ENCODE assay signal across 21 cellular contexts in the genomic region with DNA sequence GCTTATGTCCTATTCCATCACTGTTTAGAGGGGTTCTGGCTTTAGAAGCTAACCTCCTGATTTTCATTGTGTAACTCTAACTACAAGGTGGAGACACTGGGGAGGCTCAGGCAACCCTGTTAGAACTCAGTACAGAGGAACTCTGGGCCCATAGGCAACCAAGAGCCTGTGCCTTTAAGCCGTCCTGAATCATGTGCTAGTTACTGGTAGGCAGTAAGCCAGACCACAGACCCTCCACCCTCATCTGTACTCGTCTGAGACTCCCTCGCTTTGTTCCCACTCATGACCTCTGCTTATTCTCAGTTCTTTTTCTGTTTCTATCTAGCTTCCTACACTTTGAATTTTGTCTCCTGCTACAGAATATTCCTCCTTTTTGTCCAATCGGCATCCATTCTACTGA. TPM values are rescaled to one million over a fixed set of nuclear protein-coding genes. Genes with fewer than 3 reads are reported as not detected.
DNase-seq lines count a peak whose midpoint lies in the region; ATAC-seq, FAIRE-seq and TF ChIP-seq lines count a peak whose summit lies in the region.
"Had no signal": no experiment of that assay in that cellular context is flagged by ENCODE, and none has a peak within 500 bp of the region (broad histone marks: within the 10 kb centered on the region; RNA-seq: fewer than 3 reads in every experiment).

No MANE protein-coding gene starts in this region.

- no peak for FAIRE-seq in GM12878 (lab: Jason Lieb, UNC)
- FAIRE-seq: bronchial epithelial cell had no signal

- no TSS peak for BruUV-seq in GM12878 (replicated peaks; lab: Mats Ljungman, UMichigan)

- no peaks in the 10 kb centered on the region for H3F3A ChIP-seq in neural progenitor cell (ENCODE audit: low read depth)

- H3K79me2 ChIP-seq in GM12878 (ENCODE audit: control insufficient read depth, insufficient read depth, low read length) (no peaks in the 10 kb centered on the region), neural progenitor cell (ENCODE audit: low read depth) (no peaks in the 10 kb centered on the region)

- H3K27ac Mint-ChIP-seq in memory B cell = peak overlapping the region; percentile 54
- H3K27ac Mint-ChIP-seq in neural progenitor cell = no peak overlapping the region
- H3K27ac Mint-ChIP-seq: activated CD4-positive, alpha-beta memory T cell treated with anti-CD3 and anti-CD28 coated beads for 36 hours had no signal

- H3K4me3 Mint-ChIP-seq in memory B cell = no peak overlapping the region
- no peak overlapping the region for H3K4me3 Mint-ChIP-seq in neural progenitor cell
- H3K4me3 Mint-ChIP-seq: activated CD4-positive, alpha-beta memory T cell treated with anti-CD3 and anti-CD28 coated beads for 36 hours had no signal

- H3K36me3 Mint-ChIP-seq in memory B cell (peaks cover 25% of the 10 kb centered on the region), neural progenitor cell (no peaks in the 10 kb centered on the region)

- RAD21 ChIA-PET in GM12878 (lab: Charles Lee; ENCODE audit: unreplicated experiment) = no interaction called here

- H3K4me3 ChIP-seq in GM12878 (no peak overlapping the region), neural progenitor cell (no peak overlapping the region)
- H3K4me3 ChIP-seq: HAP-1, psoas muscle had no signal

- TF ChIP-seq EP300 in GM12878 (IDR thresholded peaks at IDR 0.05; ENCODE audit: borderline replicate concordance in 1 of 2, control insufficient read depth in 1 of 2, low read depth in 2 of 2, low read length in 2 of 2) = no peak

- H3K4me1 ChIP-seq in GM12878 (ENCODE audit: control insufficient read depth, insufficient read depth, low read length) = no peaks in the 10 kb centered on the region
- H3K4me1 ChIP-seq in neural progenitor cell = no peaks in the 10 kb centered on the region
- H3K4me1 ChIP-seq: BE2C, psoas muscle had no signal

- H3K9me3 ChIP-seq in GM12878 (replicated peaks; ENCODE audit: control insufficient read depth, insufficient read depth, low read length) (no peaks in the 10 kb centered on the region; the same call in 2 of the 3 replicates), neural progenitor cell (ENCODE audit: low read depth) (no peaks in the 10 kb centered on the region)
- H3K9me3 ChIP-seq: BE2C, HAP-1, psoas muscle had no signal

- H3K27me3 Mint-ChIP-seq in memory B cell (no peaks in the 10 kb centered on the region), neural progenitor cell (ENCODE audit: insufficient read depth, low read depth) (peaks cover 11% of the 10 kb centered on the region)
- H3K27me3 Mint-ChIP-seq: activated CD4-positive, alpha-beta memory T cell treated with anti-CD3 and anti-CD28 coated beads for 36 hours had no signal

- no peak overlapping the region for H3K27ac ChIP-seq in GM12878 (ENCODE audit: control insufficient read depth, insufficient read depth)
- H3K27ac ChIP-seq in neural progenitor cell = no peak overlapping the region
- H3K27ac ChIP-seq: psoas muscle had no signal

- H4K20me1 ChIP-seq in GM12878 (ENCODE audit: control insufficient read depth, insufficient read depth) (no peaks in the 10 kb centered on the region), neural progenitor cell (ENCODE audit: low read depth) (no peaks in the 10 kb centered on the region)

- intact Hi-C loops in GM12878 (cut with micrococcal nuclease; ENCODE audit: unreplicated experiment) = no loop called here

- DNase-seq in GM03348 (ENCODE audit: low spot score) = peak; percentile 24
- peak; percentile 51 for DNase-seq in LHCN-M2 (ENCODE audit: low read depth)
- no peak for DNase-seq in GM12878 (ENCODE audit: low read depth, low spot score)
- DNase-seq in memory B cell (ENCODE audit: low spot score in 2 of 2) = no peak
- DNase-seq in NCI-H82 treated with DMSO at 0.1 percent for 48 hours (lab: John Stamatoyannopoulos, UW; ENCODE audit: unreplicated experiment) = no peak
- DNase-seq in neural progenitor cell (ENCODE audit: low spot score) = no peak
- DNase-seq in activated naive CD4-positive, alpha-beta T cell treated with anti-CD3 and anti-CD28 coated beads, Interleukin-2, amount 50 U/mL, for 16 hours = no peak
- DNase-seq: activated CD4-positive, alpha-beta memory T cell treated with anti-CD3 and anti-CD28 coated beads for 36 hours; activated gamma-delta T cell treated with Interleukin-2 at 50 U/mL for 16 hours; BE2C; DMS 273 treated with DMSO at 0.1 percent for 48 hours; glutamatergic neuron; islet precursor cell; NCI-H2107; NCI-H774; psoas muscle; T-helper 9 cell had no signal

- H3K27me3 ChIP-seq in GM12878 (replicated peaks in 1 of 2; ENCODE audit: control insufficient read depth in 2 of 2, insufficient read depth in 2 of 2, low read length in 1 of 2) (no peaks in the 10 kb centered on the region), neural progenitor cell (no peaks in the 10 kb centered on the region)
- H3K27me3 ChIP-seq: BE2C had no signal

- TF ChIP-seq CTCF in GM12878 (IDR thresholded peaks at IDR 0.05 in 2 of 3, conservative IDR thresholded peaks at IDR 0.05 in 1 of 3; ENCODE audit: control insufficient read depth in 2 of 3, extremely low read depth in 1 of 3, insufficient read depth in 1 of 3, low read depth in 3 of 3, low read length in 3 of 3) (no peak), neural progenitor cell (IDR thresholded peaks at IDR 0.05) (no peak)

- POLR2A ChIA-PET in GM12878 (lab: Charles Lee) = interaction anchor here (1.2 kb wide), 1 partner anchor 29 kb away, joined by 3 read pairs; no protein-coding TSS in a partner anchor

- H3K4me1 Mint-ChIP-seq in memory B cell (peaks cover 25% of the 10 kb centered on the region), neural progenitor cell (no peaks in the 10 kb centered on the region)

- in situ Hi-C loops in GM12878 (cut with MboI) = no loop called here

- no peak overlapping the region for H2AFZ ChIP-seq in GM12878 (ENCODE audit: control insufficient read depth, low read depth, low read length)
- H2AFZ ChIP-seq in neural progenitor cell (replicated peaks) = no peak overlapping the region

- TF ChIP-seq POLR2A in GM12878 (IDR thresholded peaks at IDR 0.05; ENCODE audit: low read depth, low read length) = no peak

- ATAC-seq in GM12878 (peak; percentile 57), memory B cell (ENCODE audit: low read depth) (no peak), GM21825 (IDR thresholded peaks at IDR 0.05; ENCODE audit: unreplicated experiment) (no peak)
- ATAC-seq: psoas muscle, Right ventricle myocardium inferior had no signal

- CTCF ChIA-PET in GM12878 (lab: Yijun Ruan, JAX) = interaction anchor here (0.7 to 1.4 kb wide), 2 partner anchors 14 to 65 kb away, joined by 3 read pairs; no protein-coding TSS in a partner anchor

- TF ChIP-seq RAD21 in GM12878 (IDR thresholded peaks at IDR 0.05; ENCODE audit: insufficient read depth, low read depth, low read length) = no peak

- H3K9ac ChIP-seq in GM12878 (ENCODE audit: control insufficient read depth, insufficient read depth, low read length) (no peak overlapping the region), neural progenitor cell (no peak overlapping the region)

- H3K4me2 ChIP-seq in GM12878 (ENCODE audit: control insufficient read depth, insufficient read depth) (no peak overlapping the region), neural progenitor cell (no peak overlapping the region)

- WGBS in GM12878 (ENCODE audit: insufficient coverage, insufficient replicate concordance, low lambda C conversion rate, missing lambda C conversion rate) = 82% methylated on average over 4 of the region's 4 CpGs

- H3K36me3 ChIP-seq in GM12878 (ENCODE audit: control insufficient read depth in 2 of 2, insufficient read depth in 2 of 2, low read length in 1 of 2) (no peaks in the 10 kb centered on the region), neural progenitor cell (no peaks in the 10 kb centered on the region)
- H3K36me3 ChIP-seq: BE2C, HAP-1 had no signal

- SMC1A ChIA-PET in GM12878 (lab: Charles Lee; ENCODE audit: uncharacterized antibody, unreplicated experiment) = no interaction called here

- no peaks in the 10 kb centered on the region for H3K9me3 Mint-ChIP-seq in memory B cell
- no peaks in the 10 kb centered on the region for H3K9me3 Mint-ChIP-seq in neural progenitor cell
- H3K9me3 Mint-ChIP-seq: activated CD4-positive, alpha-beta memory T cell treated with anti-CD3 and anti-CD28 coated beads for 36 hours had no signal

RNA-seq across cellular contexts. Expression of gene TBC1D1, which starts 31.4 kb away (rescaled TPM):
- total RNA-seq in LHCN-M2 (2014; rRNA removed) = 94.8 and 108 TPM in 2 replicates
- polyA plus RNA-seq in LHCN-M2 (2012) = 83.1 TPM
- 94.2 and 97.3 TPM in 2 replicates for total RNA-seq in GM12878 (2013; cell fraction: nucleolus; rRNA removed)
- total RNA-seq in GM12878 (2014; rRNA removed) = 93.2 and 102 TPM in 2 replicates
- total RNA-seq in GM12878 (2014; rRNA removed; fragmentation: Illumina TruSeq; extraction: Trizol) = 75.4 and 79.7 TPM in 2 replicates
- total RNA-seq in GM12878 (2021) = 78.8 and 89.7 TPM in 2 replicates
- 41.7 TPM for polyA plus RNA-seq in GM12878 (2011; ENCODE audit: low read depth)
- polyA plus RNA-seq in GM12878 (2011; rRNA removed) = 54.8 and 59.0 TPM in 2 replicates
- polyA plus RNA-seq in GM12878 (2011; cell fraction: cytosol; rRNA removed) = 59.9 and 62.1 TPM in 2 replicates
- 42.2 and 47.0 TPM in 2 replicates for polyA plus RNA-seq in GM12878 (2011; cell fraction: nucleus; rRNA removed)
- polyA plus RNA-seq in GM12878 (2012) = 70.2 and 70.7 TPM in 2 replicates
- 49.4 and 60.9 TPM in 2 replicates for polyA plus RNA-seq in GM12878 (2014; fragmentation: Illumina TruSeq; extraction: Trizol)
- 10 to 100 TPM in 1 of 2 experiments, 1 to 10 TPM in 1; 5.3 to 15.4 TPM for polyA plus RNA-seq in GM12878 (2014; fragmentation: Nextera tagmentation; extraction: Ambion mirVana)
- polyA plus RNA-seq in GM12878 (2014; rRNA removed) = 75.5 and 79.3 TPM in 2 replicates
- polyA plus RNA-seq in GM12878 (2016; fragmentation: Nextera tagmentation; extraction: Ambion mirVana) = 10 to 100 TPM; 29.2 to 47.9 TPM
- 86.2 and 97.2 TPM in 2 replicates for polyA minus RNA-seq in GM12878 (2011; rRNA and poly(A)+ RNA removed)
- 37.2 and 46.3 TPM in 2 replicates for polyA minus RNA-seq in GM12878 (2011; cell fraction: cytosol; rRNA and poly(A)+ RNA removed)
- 31.7 and 56.9 TPM in 2 replicates for polyA minus RNA-seq in GM12878 (2011; cell fraction: nucleus; rRNA and poly(A)+ RNA removed)
- 208 and 226 TPM in 2 replicates for total RNA-seq in neural progenitor cell (ENCODE audit: low replicate concordance)

RNA-seq across cellular contexts. Expression of gene PTTG2, which starts 37.9 kb away (rescaled TPM):
- total RNA-seq in LHCN-M2 (2014; rRNA removed) (not detected in 2 replicates), GM12878 (2014; rRNA removed) (0.33 TPM in 1 of 2 replicates, not detected in the other), GM12878 (2014; rRNA removed; fragmentation: Illumina TruSeq; extraction: Trizol) (0.54 and 0.55 TPM in 2 replicates), GM12878 (2021) (0.40 and 0.44 TPM in 2 replicates), neural progenitor cell (ENCODE audit: low replicate concordance) (not detected in 2 replicates)
- not detected for polyA plus RNA-seq in LHCN-M2 (2012)
- total RNA-seq in GM12878 (2013; cell fraction: nucleolus; rRNA removed) = 8.1 and 10.4 TPM in 2 replicates
- polyA plus RNA-seq in GM12878 (2011; ENCODE audit: low read depth) = not detected
- polyA plus RNA-seq in GM12878 (2011; rRNA removed) (0.13 and 0.31 TPM in 2 replicates), GM12878 (2014; fragmentation: Illumina TruSeq; extraction: Trizol) (not detected in 2 replicates), GM12878 (2014; fragmentation: Nextera tagmentation; extraction: Ambion mirVana) (under 1 TPM in 1 of 2 experiments, not detected in 1; 0.09 TPM), GM12878 (2014; rRNA removed) (0.56 TPM in 1 of 2 replicates, not detected in the other), GM12878 (2016; fragmentation: Nextera tagmentation; extraction: Ambion mirVana) (under 1 TPM; 0.33 to 0.44 TPM)
- not detected in 2 replicates for polyA plus RNA-seq in GM12878 (2011; cell fraction: cytosol; rRNA removed)
- polyA plus RNA-seq in GM12878 (2011; cell fraction: nucleus; rRNA removed) = 0.63 and 1.2 TPM in 2 replicates
- not detected in 2 replicates for polyA plus RNA-seq in GM12878 (2012)
- polyA minus RNA-seq in GM12878 (2011; rRNA and poly(A)+ RNA removed) = 1.8 and 2.3 TPM in 2 replicates
- polyA minus RNA-seq in GM12878 (2011; cell fraction: cytosol; rRNA and poly(A)+ RNA removed) = not detected in 2 replicates
- polyA minus RNA-seq in GM12878 (2011; cell fraction: nucleus; rRNA and poly(A)+ RNA removed) = 3.0 and 4.8 TPM in 2 replicates
- total RNA-seq: activated CD4-positive, alpha-beta memory T cell treated with anti-CD3 and anti-CD28 coated beads for 36 hours; bronchial epithelial cell had no signal

Comparison
In these comparisons a context has a peak if more than half of its experiments do, and no peak if none do; other contexts are left out.
1. DNase-seq: peak in GM03348 (single experiment) and LHCN-M2 (single experiment); none in GM12878 (single experiment), memory B cell (0 of 2), NCI-H82 treated with DMSO at 0.1 percent for 48 hours (single experiment), neural progenitor cell (single experiment) and activated naive CD4-positive, alpha-beta T cell treated with anti-CD3 and anti-CD28 coated beads, Interleukin-2, amount 50 U/mL, for 16 hours (single experiment).